9 cellular contexts compared by ENCODE assay signal in genomic region chr7:27237735-27238334, GRCh38. TPM values are rescaled to one million over a fixed set of nuclear protein-coding genes. Genes with fewer than 3 reads are reported as not detected.
DNase-seq lines count a peak whose midpoint lies in the region; ATAC-seq lines count a peak whose summit lies in the region.
"Had no signal": no experiment of that assay in that cellular context is flagged by ENCODE, and none has a peak within 500 bp of the region (broad histone marks: within the 10 kb centered on the region; RNA-seq: fewer than 3 reads in every experiment).

No MANE protein-coding gene starts in this region.

- H3K36me3 Mint-ChIP-seq in naive thymus-derived CD4-positive, alpha-beta T cell: no peaks in the 10 kb centered on the region
- peaks cover 2% of the 10 kb centered on the region for H3K36me3 Mint-ChIP-seq in T-helper 17 cell (ENCODE audit: low read depth)

- H3K27ac Mint-ChIP-seq in naive thymus-derived CD4-positive, alpha-beta T cell: peak overlapping the region in 1 of 9 donors; percentile 36
- no peak overlapping the region for H3K27ac Mint-ChIP-seq in T-helper 17 cell

- H3K4me3 ChIP-seq in naive thymus-derived CD4-positive, alpha-beta T cell (ENCODE audit: low read length): no peak overlapping the region

- DNase-seq in EH (ENCODE audit: low read depth) (peak; percentile 68), HT1080 (ENCODE audit: low read depth) (peak; percentile 86), amniotic epithelial cell (ENCODE audit: low read depth) (peak; percentile 32), NCI-H526 treated with DMSO at 0.1 percent for 48 hours (lab: John Stamatoyannopoulos, UW) (no peak), T-helper 17 cell (no peak)
- no peak for DNase-seq in naive thymus-derived CD4-positive, alpha-beta T cell
- DNase-seq in effector CD4-positive, alpha-beta T cell: no peak
- DNase-seq: amygdala had no signal

- H3K36me3 ChIP-seq in naive thymus-derived CD4-positive, alpha-beta T cell (ENCODE audit: control insufficient read depth in 2 of 3, insufficient read depth in 3 of 3, low read length in 3 of 3): no peaks in the 10 kb centered on the region
- H3K36me3 ChIP-seq: neutrophil had no signal

- no peak overlapping the region for H3K27ac ChIP-seq in naive thymus-derived CD4-positive, alpha-beta T cell (ENCODE audit: low read depth, low read length)
- H3K27ac ChIP-seq: neutrophil had no signal

- peaks cover 77 to 92% (median 80%) of the 10 kb centered on the region in 5 donors for H3K27me3 Mint-ChIP-seq in naive thymus-derived CD4-positive, alpha-beta T cell
- peaks cover 86% of the 10 kb centered on the region for H3K27me3 Mint-ChIP-seq in T-helper 17 cell

- peaks cover 0 to 2% (median 0%) of the 10 kb centered on the region in 11 donors for H3K9me3 Mint-ChIP-seq in naive thymus-derived CD4-positive, alpha-beta T cell

- peak overlapping the region in 7 of 10 donors; percentile 4 to 57 (median 25) for H3K4me3 Mint-ChIP-seq in naive thymus-derived CD4-positive, alpha-beta T cell
- H3K4me3 Mint-ChIP-seq in T-helper 17 cell: no peak overlapping the region

- no peaks in the 10 kb centered on the region for H3K9me3 ChIP-seq in naive thymus-derived CD4-positive, alpha-beta T cell (ENCODE audit: control insufficient read depth in 2 of 3, low read length in 3 of 3)
- H3K9me3 ChIP-seq in T-helper 17 cell (ENCODE audit: control insufficient read depth, low read length, poor library complexity, severe bottlenecking): no peaks in the 10 kb centered on the region
- H3K9me3 ChIP-seq: neutrophil had no signal

- POLR2A ChIA-PET in naive thymus-derived CD4-positive, alpha-beta T cell (lab: Charles Lee): no interaction called here

- ATAC-seq in naive thymus-derived CD4-positive, alpha-beta T cell: no peak
- ATAC-seq in T-helper 17 cell: no peak

- CTCF ChIA-PET in naive thymus-derived CD4-positive, alpha-beta T cell (lab: Charles Lee): no interaction called here

- H3K4me1 Mint-ChIP-seq in naive thymus-derived CD4-positive, alpha-beta T cell: peaks cover 2 to 45% (median 32%) of the 10 kb centered on the region in 7 donors
- peaks cover 16% of the 10 kb centered on the region for H3K4me1 Mint-ChIP-seq in T-helper 17 cell

- H3K4me1 ChIP-seq in naive thymus-derived CD4-positive, alpha-beta T cell (ENCODE audit: control insufficient read depth in 2 of 2, insufficient read depth in 2 of 2, low read length in 2 of 2): peaks cover 0 to 3% of the 10 kb centered on the region in 2 donors

- intact Hi-C loops in naive thymus-derived CD4-positive, alpha-beta T cell (cut with micrococcal nuclease): no loop called here

- peaks cover 0 to 28% of the 10 kb centered on the region in 2 donors for H3K27me3 ChIP-seq in naive thymus-derived CD4-positive, alpha-beta T cell (ENCODE audit: control insufficient read depth in 2 of 2, insufficient read depth in 2 of 2, low read length in 2 of 2)

RNA-seq across cellular contexts. Expression of gene EVX1, which starts 4.8 kb away (rescaled TPM):
- not detected in 2 replicates for total RNA-seq in HT1080 (2014; rRNA removed; shearing (Covaris generic))
- polyA plus RNA-seq in HT1080 (2015; cell fraction: cytosol; rRNA removed): not detected in 2 replicates
- polyA plus RNA-seq in HT1080 (2015; cell fraction: nucleus; rRNA removed): not detected in 2 replicates
- under 1 TPM in 1 of 5 experiments, not detected in 4; 0.11 TPM for total RNA-seq in naive thymus-derived CD4-positive, alpha-beta T cell
- polyA plus RNA-seq in naive thymus-derived CD4-positive, alpha-beta T cell: not detected
- under 1 TPM in 1 of 2 donors, not detected in 1; 0.21 TPM for total RNA-seq in T-helper 17 cell

RNA-seq across cellular contexts. Expression of gene HOXA13, which starts 37.9 kb away (rescaled TPM):
- 0.70 and 0.88 TPM in 2 replicates for total RNA-seq in HT1080 (2014; rRNA removed; shearing (Covaris generic))
- polyA plus RNA-seq in HT1080 (2015; cell fraction: cytosol; rRNA removed): 0.84 and 0.85 TPM in 2 replicates
- 0.67 and 0.86 TPM in 2 replicates for polyA plus RNA-seq in HT1080 (2015; cell fraction: nucleus; rRNA removed)
- not detected for total RNA-seq in naive thymus-derived CD4-positive, alpha-beta T cell
- polyA plus RNA-seq in naive thymus-derived CD4-positive, alpha-beta T cell: not detected
- not detected for total RNA-seq in T-helper 17 cell

RNA-seq across cellular contexts. Expression of gene HOXA11, which starts 52.8 kb away (rescaled TPM):
- total RNA-seq in HT1080 (2014; rRNA removed; shearing (Covaris generic)): not detected in 2 replicates
- not detected in 2 replicates for polyA plus RNA-seq in HT1080 (2015; cell fraction: cytosol; rRNA removed)
- not detected in 2 replicates for polyA plus RNA-seq in HT1080 (2015; cell fraction: nucleus; rRNA removed)
- not detected for total RNA-seq in naive thymus-derived CD4-positive, alpha-beta T cell
- not detected for polyA plus RNA-seq in naive thymus-derived CD4-positive, alpha-beta T cell
- not detected for total RNA-seq in T-helper 17 cell

Comparison
In these comparisons a context has a peak if more than half of its experiments do, and no peak if none do; other contexts are left out.
1. DNase-seq: peak in EH (single experiment), HT1080 (single experiment) and amniotic epithelial cell (single experiment); none in naive thymus-derived CD4-positive, alpha-beta T cell (0 of 9), NCI-H526 treated with DMSO at 0.1 percent for 48 hours (single experiment), effector CD4-positive, alpha-beta T cell (single experiment) and T-helper 17 cell (0 of 3).